21 cellular contexts compared by ENCODE assay signal in genomic region chr11:15370774-15371173, GRCh38.
"Had no signal": no experiment of that assay in that cellular context is flagged by ENCODE, and none has a peak within 500 bp of the region (broad histone marks: within the 10 kb centered on the region; RNA-seq: fewer than 3 reads in every experiment).

No MANE protein-coding gene starts in this region.

- ATAC-seq: left colon; natural killer cell; right lobe of liver; stimulated activated naive B cell treated with anti-CD40 and anti-IgM and Interleukin-4, amounts not matched to agents 10 μg/mL and 1 μg/mL and 100 μg/mL, for 72 hours; stimulated activated naive CD8-positive, alpha-beta T cell treated with anti-CD3 and anti-CD28 coated beads, Interleukin-15, Interleukin-2, amounts not matched to agents 100 U/mL and 50 U/mL, for 24 hours had no signal

- H3K27ac Mint-ChIP-seq: immature natural killer cell; mesothelial cell of epicardium; natural killer cell; progenitor cell of endocrine pancreas; stimulated activated naive B cell treated with anti-CD40 and anti-IgM and Interleukin-4, amounts not matched to agents 10 μg/mL and 1 μg/mL and 100 μg/mL, for 72 hours had no signal

- H3K27me3 Mint-ChIP-seq: stimulated activated naive B cell treated with anti-CD40 and anti-IgM and Interleukin-4, amounts not matched to agents 10 μg/mL and 1 μg/mL and 100 μg/mL, for 72 hours had no signal

- H3K36me3 Mint-ChIP-seq: immature natural killer cell; mesothelial cell of epicardium; naive B cell; natural killer cell; stimulated activated naive B cell treated with anti-CD40 and anti-IgM and Interleukin-4, amounts not matched to agents 10 μg/mL and 1 μg/mL and 100 μg/mL, for 72 hours had no signal

- H3K4me1 Mint-ChIP-seq: immature natural killer cell; mesothelial cell of epicardium; naive B cell; natural killer cell; stimulated activated naive B cell treated with anti-CD40 and anti-IgM and Interleukin-4, amounts not matched to agents 10 μg/mL and 1 μg/mL and 100 μg/mL, for 72 hours had no signal

- H3K4me3 Mint-ChIP-seq: immature natural killer cell; mesothelial cell of epicardium; naive B cell; natural killer cell; stimulated activated naive B cell treated with anti-CD40 and anti-IgM and Interleukin-4, amounts not matched to agents 10 μg/mL and 1 μg/mL and 100 μg/mL, for 72 hours had no signal

- DNase-seq: hypothalamus; immature natural killer cell; kidney; left colon; left ventricle myocardium inferior; mesendoderm; naive B cell; natural killer cell; ovary; right lobe of liver; stimulated activated CD4-positive, alpha-beta T cell treated with anti-CD3 and anti-CD28 coated beads, Interleukin-2, amount 100 ng/mL, for 24 hours; stimulated activated CD4-positive, alpha-beta T cell treated with anti-CD3 and anti-CD28 coated beads, Interleukin-4, amount 100 ng/mL, for 1 hour; stimulated activated naive B cell treated with anti-CD40 and anti-IgM and Interleukin-4, amounts not matched to agents 10 μg/mL and 1 μg/mL and 100 μg/mL, for 72 hours; stimulated activated naive CD8-positive, alpha-beta T cell treated with anti-CD3 and anti-CD28 coated beads, Interleukin-15, Interleukin-2, amounts not matched to agents 100 U/mL and 50 U/mL, for 24 hours; stomach; testis; thyroid gland; transverse colon; upper lobe of left lung had no signal
